ENCODE assay signal across 22 cellular contexts in genomic region chr7:151223728-151224127, GRCh38. TPM values are rescaled to one million over a fixed set of nuclear protein-coding genes. Genes with fewer than 3 reads are reported as not detected.
"Had no signal": no experiment of that assay in that cellular context is flagged by ENCODE, and none has a peak within 500 bp of the region (broad histone marks: within the 10 kb centered on the region; RNA-seq: fewer than 3 reads in every experiment).

No MANE protein-coding gene starts in this region.

- ATAC-seq: activated CD4-positive, CD25-positive, alpha-beta regulatory T cell treated with anti-CD3 and anti-CD28 coated beads, Interleukin-2, amount 50 U/mL, for 24 hours; activated CD8-positive, alpha-beta T cell treated with anti-CD3 and anti-CD28 coated beads for 36 hours; activated T-cell treated with anti-CD3 and anti-CD28 coated beads, Interleukin-2, amount 50 U/mL, for 72 hours had no signal

- H3K27me3 ChIP-seq: adrenal gland had no signal

- H3K27ac Mint-ChIP-seq: activated CD8-positive, alpha-beta T cell treated with anti-CD3 and anti-CD28 coated beads for 36 hours; activated naive CD8-positive, alpha-beta T cell treated with anti-CD3 and anti-CD28 coated beads, Interleukin-2, amount 10 ng/mL, durations not matched to agents 7 days and 5 days; activated T-cell treated with anti-CD3 and anti-CD28 coated beads, Interleukin-2, amount 50 U/mL, for 72 hours; activated T-helper 2 cell treated with anti-CD3 and anti-CD28 coated beads, Interferon-gamma antibody, Interleukin-2, Interleukin-4, amounts not matched to agents 10 μg/mL and 5 μg/mL and 100 μg/mL, durations not matched to agents 14 hours and 24 hours and 36 hours had no signal

- H2AFZ ChIP-seq: PC-9 had no signal

- H3K27ac ChIP-seq: adrenal gland, PC-9 had no signal

- H3K4me2 ChIP-seq: PC-9 had no signal

- H3K9me3 Mint-ChIP-seq: activated CD8-positive, alpha-beta T cell treated with anti-CD3 and anti-CD28 coated beads for 36 hours; activated naive CD8-positive, alpha-beta T cell treated with anti-CD3 and anti-CD28 coated beads, Interleukin-2, amount 10 ng/mL, durations not matched to agents 7 days and 5 days; activated T-cell treated with anti-CD3 and anti-CD28 coated beads, Interleukin-2, amount 50 U/mL, for 72 hours; activated T-helper 2 cell treated with anti-CD3 and anti-CD28 coated beads, Interferon-gamma antibody, Interleukin-2, Interleukin-4, amounts not matched to agents 10 μg/mL and 5 μg/mL and 100 μg/mL, durations not matched to agents 14 hours and 24 hours and 36 hours had no signal

- H3K9me3 ChIP-seq: adrenal gland had no signal

- H3K4me3 ChIP-seq: adrenal gland, PC-9 had no signal

- H3K4me3 Mint-ChIP-seq: activated CD8-positive, alpha-beta T cell treated with anti-CD3 and anti-CD28 coated beads for 36 hours; activated naive CD8-positive, alpha-beta T cell treated with anti-CD3 and anti-CD28 coated beads, Interleukin-2, amount 10 ng/mL, durations not matched to agents 7 days and 5 days; activated T-cell treated with anti-CD3 and anti-CD28 coated beads, Interleukin-2, amount 50 U/mL, for 72 hours had no signal

- DNase-seq: activated CD4-positive, alpha-beta T cell treated with anti-CD3 and anti-CD28 coated beads for 4 hours; activated CD8-positive, alpha-beta memory T cell treated with anti-CD3 and anti-CD28 coated beads, Interleukin-2, amount 50 U/mL, for 4 hours; activated CD8-positive, alpha-beta T cell treated with anti-CD3 and anti-CD28 coated beads for 36 hours; activated gamma-delta T cell treated with Interleukin-2 at 50 U/mL for 16 hours; activated naive CD4-positive, alpha-beta T cell treated with anti-CD3 and anti-CD28 coated beads, Interleukin-2, amount 50 U/mL, for 16 hours; activated naive CD8-positive, alpha-beta T cell treated with anti-CD3 and anti-CD28 coated beads, Interleukin-2, amount 10 ng/mL, durations not matched to agents 7 days and 5 days; activated T-cell treated with anti-CD3 and anti-CD28 coated beads, Interleukin-2, amount 50 U/mL, for 72 hours; adrenal gland; anterior cingulate cortex; cerebellar nuclear complex; MM.1S; NCI-H1105; NCI-H1436 treated with DMSO at 0.1 percent for 48 hours; NCI-H187; NCI-H2081; NCI-H510A treated with DMSO at 0.1 percent for 48 hours; PC-9; SHP77 treated with DMSO at 0.1 percent for 48 hours had no signal

RNA-seq across cellular contexts. Expression of gene H2BK1, which starts 13.4 kb away (rescaled TPM):
- total RNA-seq: activated CD8-positive, alpha-beta T cell treated with anti-CD3 and anti-CD28 coated beads for 36 hours; activated T-helper 2 cell treated with anti-CD3 and anti-CD28 coated beads, Interferon-gamma antibody, Interleukin-2, Interleukin-4, amounts not matched to agents 10 μg/mL and 5 μg/mL and 100 μg/mL, durations not matched to agents 14 hours and 24 hours and 36 hours; adrenal gland; cardiac septum; PC-9 had no signal
- polyA plus RNA-seq: adrenal gland had no signal

RNA-seq across cellular contexts. Expression of gene ASB10, which starts 36.7 kb away (rescaled TPM):
- total RNA-seq: activated CD8-positive, alpha-beta T cell treated with anti-CD3 and anti-CD28 coated beads for 36 hours; activated naive CD8-positive, alpha-beta T cell treated with anti-CD3 and anti-CD28 coated beads, Interleukin-2, amount 10 ng/mL, durations not matched to agents 7 days and 5 days; activated T-cell treated with anti-CD3 and anti-CD28 coated beads, Interleukin-2, amount 50 U/mL, for 72 hours; activated T-helper 2 cell treated with anti-CD3 and anti-CD28 coated beads, Interferon-gamma antibody, Interleukin-2, Interleukin-4, amounts not matched to agents 10 μg/mL and 5 μg/mL and 100 μg/mL, durations not matched to agents 14 hours and 24 hours and 36 hours; adrenal gland; PC-9; T-helper 1 cell treated with Interleukin-12 subunit alpha and Interleukin-12 subunit beta and Interleukin-4 antibody, amounts not matched to agents 30 ng/mL and 1 ng/mL, for 36 hours had no signal
- polyA plus RNA-seq: adrenal gland had no signal
